In genomic region chr9:15021146-15021545, GRCh38 we compare ENCODE assay signal across 7 cellular contexts.
"Had no signal": no experiment of that assay in that cellular context is flagged by ENCODE, and none has a peak within 500 bp of the region (broad histone marks: within the 10 kb centered on the region; RNA-seq: fewer than 3 reads in every experiment).

No MANE protein-coding gene starts in this region.

- ATAC-seq: HepG2, K562 had no signal

- H3K27ac ChIP-seq: HL-60 had no signal

- DNase-seq: IMR-90, KBM-7, KG1 had no signal

- H3K4me3 ChIP-seq: K562 had no signal

- FAIRE-seq: HepG2, HTR-8/SVneo, K562 had no signal
